In genomic region chr17:47896672-47897490, GRCh38 we compare ENCODE assay signal across 1 cellular context.
A peak's percentile ranks its signal among the peaks of the same experiment; 100 is the strongest.
TF ChIP-seq lines count a peak whose summit lies in the region.

No MANE protein-coding gene starts in this region.

TF ChIP-seq in HepG2, 621 proteins besides CTCF, POLR2A, EP300 and RAD21 (continued from another document):
- TF ChIP-seq ZSCAN20 (CRISPR knock-in tag; IDR thresholded peaks at IDR 0.05; ENCODE audit: borderline replicate concordance) = no peak
- no peak for TF ChIP-seq ZNF547 (CRISPR knock-in tag; IDR thresholded peaks at IDR 0.05)
- TF ChIP-seq ZXDC (CRISPR knock-in tag; IDR thresholded peaks at IDR 0.05) = no peak
- TF ChIP-seq DMAP1 (CRISPR knock-in tag; IDR thresholded peaks at IDR 0.05) = no peak
- no peak for TF ChIP-seq ZNF333 (CRISPR knock-in tag; IDR thresholded peaks at IDR 0.05; ENCODE audit: borderline replicate concordance)
- TF ChIP-seq MTF2 (CRISPR knock-in tag; IDR thresholded peaks at IDR 0.05; ENCODE audit: borderline replicate concordance) = no peak
- no peak for TF ChIP-seq PRMT3 (CRISPR knock-in tag; IDR thresholded peaks at IDR 0.05; ENCODE audit: borderline replicate concordance, low read depth)
- no peak for TF ChIP-seq MZF1 (CRISPR knock-in tag; IDR thresholded peaks at IDR 0.05; ENCODE audit: borderline replicate concordance)
- TF ChIP-seq HMG20B (CRISPR knock-in tag; conservative IDR thresholded peaks at IDR 0.05) = no peak
- TF ChIP-seq REL (CRISPR knock-in tag; conservative IDR thresholded peaks at IDR 0.05) = no peak; the same call in 1 of the 2 replicates
- TF ChIP-seq TMF1 (CRISPR knock-in tag; IDR thresholded peaks at IDR 0.05; ENCODE audit: low read depth) = no peak
- peak; percentile 88; the same call in 1 of the 2 replicates for TF ChIP-seq MTERF4 (CRISPR knock-in tag; IDR thresholded peaks at IDR 0.05)
- TF ChIP-seq TBX3 (IDR thresholded peaks at IDR 0.05; ENCODE audit: borderline replicate concordance) = no peak
- no peak for TF ChIP-seq PCBP2 (optimal IDR thresholded peaks at IDR 0.05; ENCODE audit: low read depth, low read length, poor library complexity, severe bottlenecking)
- no peak for TF ChIP-seq ZFP41 (CRISPR knock-in tag; IDR thresholded peaks at IDR 0.05; ENCODE audit: borderline replicate concordance)
- TF ChIP-seq BRF2 (CRISPR knock-in tag; IDR thresholded peaks at IDR 0.05) = no peak
- TF ChIP-seq STAT5B (CRISPR knock-in tag; IDR thresholded peaks at IDR 0.05) = no peak; the same call in 1 of the 2 replicates
- peak; percentile 64; the same call in 1 of the 2 replicates for TF ChIP-seq ZNF598 (CRISPR knock-in tag; IDR thresholded peaks at IDR 0.05; ENCODE audit: borderline replicate concordance)
- TF ChIP-seq RFXANK (CRISPR knock-in tag; IDR thresholded peaks at IDR 0.05) = no peak
- no peak; the same call in 1 of the 2 replicates for TF ChIP-seq ZNF451 (CRISPR knock-in tag; IDR thresholded peaks at IDR 0.05)
- TF ChIP-seq TRIM24 (CRISPR knock-in tag; IDR thresholded peaks at IDR 0.05) = no peak
- no peak for TF ChIP-seq KLF16 (CRISPR knock-in tag; IDR thresholded peaks at IDR 0.05)
- TF ChIP-seq ZFP91 (CRISPR knock-in tag; IDR thresholded peaks at IDR 0.05; ENCODE audit: borderline replicate concordance) = no peak
- TF ChIP-seq ZNF558 (CRISPR knock-in tag; IDR thresholded peaks at IDR 0.05; ENCODE audit: borderline replicate concordance) = no peak
- TF ChIP-seq ATF7 (IDR thresholded peaks at IDR 0.05) = no peak
- no peak for TF ChIP-seq ATF7 (CRISPR knock-in tag; IDR thresholded peaks at IDR 0.05)
- TF ChIP-seq CC2D1A (CRISPR knock-in tag; IDR thresholded peaks at IDR 0.05) = no peak
- TF ChIP-seq FOXC1 (CRISPR knock-in tag; IDR thresholded peaks at IDR 0.05; ENCODE audit: borderline replicate concordance) = no peak
- TF ChIP-seq NKX3-1 (CRISPR knock-in tag; IDR thresholded peaks at IDR 0.05) = no peak
- TF ChIP-seq PRDM4 (CRISPR knock-in tag; IDR thresholded peaks at IDR 0.05; ENCODE audit: borderline replicate concordance) = no peak
